ENCODE assay signal across 8 cellular contexts in genomic region chr2:96164459-96165184, GRCh38. TPM values are rescaled to one million over a fixed set of nuclear protein-coding genes. Genes with fewer than 3 reads are reported as not detected.
DNase-seq lines count a peak whose midpoint lies in the region; ATAC-seq and TF ChIP-seq lines count a peak whose summit lies in the region.

No MANE protein-coding gene starts in this region.

- H3K36me3 Mint-ChIP-seq in activated CD4-positive, alpha-beta T cell treated with anti-CD3 and anti-CD28 coated beads for 36 hours (ENCODE audit: low read depth), result peaks cover 13% of the 10 kb centered on the region
- H3K36me3 Mint-ChIP-seq in activated CD4-positive, alpha-beta T cell treated with anti-CD3 and anti-CD28 coated beads, Interleukin-2, amount 10 ng/mL, durations not matched to agents 7 days and 5 days (ENCODE audit: low read depth), result peaks cover 5% of the 10 kb centered on the region

- H3K27me3 ChIP-seq in thymus (ENCODE audit: control insufficient read depth, insufficient read depth), result no peaks in the 10 kb centered on the region
- H3K27me3 ChIP-seq in PC-9 (ENCODE audit: insufficient read depth, low read depth), result peaks cover 2% of the 10 kb centered on the region; the same call in 1 of the 2 replicates
- peaks cover 18% of the 10 kb centered on the region for H3K27me3 ChIP-seq in foreskin keratinocyte

- H3K27ac ChIP-seq in thymus (ENCODE audit: low read depth) (peak overlapping the region; percentile 95), PC-9 (no peak overlapping the region), foreskin keratinocyte (no peak overlapping the region)

- no peak overlapping the region for H2AFZ ChIP-seq in PC-9

- peak overlapping the region; percentile 82 for H3K4me3 Mint-ChIP-seq in activated CD4-positive, alpha-beta T cell treated with anti-CD3 and anti-CD28 coated beads for 36 hours
- peak overlapping the region; percentile 50 for H3K4me3 Mint-ChIP-seq in activated CD4-positive, alpha-beta T cell treated with anti-CD3 and anti-CD28 coated beads, Interleukin-2, amount 10 ng/mL, durations not matched to agents 7 days and 5 days

- POLR2A ChIA-PET in activated CD4-positive, alpha-beta T cell treated with anti-CD3 and anti-CD28 coated beads for 36 hours (lab: Charles Lee), result interaction anchor here (0.6 to 4.1 kb wide), 4 partner anchors 10 to 24 kb away, joined by 3 to 118 read pairs (median 6); partner anchors contain the start of gene DUSP2
- POLR2A ChIA-PET in activated CD4-positive, alpha-beta T cell treated with anti-CD3 and anti-CD28 coated beads, Interleukin-2, amount 10 ng/mL, durations not matched to agents 7 days and 5 days (lab: Charles Lee), result no interaction called here
- POLR2A ChIA-PET in PC-9 (lab: Charles Lee; ENCODE audit: unreplicated experiment), result no interaction called here

- H3K4me1 ChIP-seq in thymus (ENCODE audit: control insufficient read depth, insufficient read depth, low read length) (peaks cover 46% of the 10 kb centered on the region), PC-9 (replicated peaks; ENCODE audit: insufficient read depth) (no peaks in the 10 kb centered on the region), foreskin keratinocyte (no peaks in the 10 kb centered on the region)

- H3K36me3 ChIP-seq in thymus (ENCODE audit: control insufficient read depth, insufficient read depth), result no peaks in the 10 kb centered on the region
- no peaks in the 10 kb centered on the region for H3K36me3 ChIP-seq in PC-9 (ENCODE audit: low read depth)

- BruUV-seq in PC-9 (replicated peaks; lab: Mats Ljungman, UMichigan), result no TSS peak

- no peaks in the 10 kb centered on the region for H3K79me2 ChIP-seq in PC-9 (ENCODE audit: low read depth)

- no peaks in the 10 kb centered on the region for H4K20me1 ChIP-seq in PC-9 (ENCODE audit: insufficient read depth)

- H3K9me3 ChIP-seq in thymus (ENCODE audit: control insufficient read depth), result no peaks in the 10 kb centered on the region
- H3K9me3 ChIP-seq in PC-9 (ENCODE audit: insufficient read depth, low read depth), result no peaks in the 10 kb centered on the region

- H3K4me1 Mint-ChIP-seq in activated CD4-positive, alpha-beta T cell treated with anti-CD3 and anti-CD28 coated beads for 36 hours, result peaks cover 80% of the 10 kb centered on the region
- H3K4me1 Mint-ChIP-seq in activated CD4-positive, alpha-beta T cell treated with anti-CD3 and anti-CD28 coated beads, Interleukin-2, amount 10 ng/mL, durations not matched to agents 7 days and 5 days, result peaks cover 48% of the 10 kb centered on the region

- H3K4me2 ChIP-seq in PC-9, result no peak overlapping the region

- H3K27ac Mint-ChIP-seq in activated CD4-positive, alpha-beta T cell treated with anti-CD3 and anti-CD28 coated beads for 36 hours, result peak overlapping the region; percentile 100
- peak overlapping the region; percentile 95 for H3K27ac Mint-ChIP-seq in activated CD4-positive, alpha-beta T cell treated with anti-CD3 and anti-CD28 coated beads, Interleukin-2, amount 10 ng/mL, durations not matched to agents 7 days and 5 days

- CTCF ChIA-PET in activated CD4-positive, alpha-beta T cell treated with anti-CD3 and anti-CD28 coated beads for 36 hours (lab: Charles Lee), result interaction anchor here (1.5 to 3.6 kb wide), 3 partner anchors 10 to 46 kb away, joined by 5 to 19 read pairs (median 18); no protein-coding TSS in a partner anchor
- CTCF ChIA-PET in activated CD4-positive, alpha-beta T cell treated with anti-CD3 and anti-CD28 coated beads, Interleukin-2, amount 10 ng/mL, durations not matched to agents 7 days and 5 days (lab: Charles Lee), result interaction anchor here (0.8 to 3.6 kb wide), 3 partner anchors 9 to 98 kb away, joined by 4 to 26 read pairs (median 6); no protein-coding TSS in a partner anchor
- CTCF ChIA-PET in PC-9 (lab: Charles Lee), result no interaction called here

- H3K27me3 Mint-ChIP-seq in activated CD4-positive, alpha-beta T cell treated with anti-CD3 and anti-CD28 coated beads for 36 hours, result no peaks in the 10 kb centered on the region
- no peaks in the 10 kb centered on the region for H3K27me3 Mint-ChIP-seq in activated CD4-positive, alpha-beta T cell treated with anti-CD3 and anti-CD28 coated beads, Interleukin-2, amount 10 ng/mL, durations not matched to agents 7 days and 5 days

- peak; percentile 88 for DNase-seq in activated CD4-positive, alpha-beta T cell treated with anti-CD3 and anti-CD28 coated beads for 36 hours
- no peak for DNase-seq in activated CD4-positive, alpha-beta T cell treated with anti-CD3 and anti-CD28 coated beads for 1 hour
- DNase-seq in activated CD4-positive, alpha-beta T cell treated with anti-CD3 and anti-CD28 coated beads, Interleukin-2, amount 10 ng/mL, durations not matched to agents 7 days and 5 days, result peak; percentile 67
- peak; percentile 73 for DNase-seq in iPS-NIHi7 (ENCODE audit: extremely low spot score)
- no peak for DNase-seq in PC-9
- DNase-seq in foreskin keratinocyte, result no peak

- WGBS in thymus, result 73% methylated on average over 18 of the region's 18 CpGs

- H3K4me3 ChIP-seq in thymus (ENCODE audit: low read length) (peak overlapping the region; percentile 36), PC-9 (no peak overlapping the region)

- no peaks in the 10 kb centered on the region for H3F3A ChIP-seq in PC-9 (ENCODE audit: insufficient read depth, low read depth)

- H3K9me3 Mint-ChIP-seq in activated CD4-positive, alpha-beta T cell treated with anti-CD3 and anti-CD28 coated beads for 36 hours (ENCODE audit: low read depth), result peaks cover 13% of the 10 kb centered on the region
- peaks cover 8% of the 10 kb centered on the region for H3K9me3 Mint-ChIP-seq in activated CD4-positive, alpha-beta T cell treated with anti-CD3 and anti-CD28 coated beads, Interleukin-2, amount 10 ng/mL, durations not matched to agents 7 days and 5 days

- intact Hi-C loops in activated CD4-positive, alpha-beta T cell treated with anti-CD3 and anti-CD28 coated beads for 36 hours (cut with DNase I, micrococcal nuclease), result loop anchor here (1.0 to 5.0 kb wide), 7 partner anchors 8 to 323 kb away; partner anchors contain the start of genes ADRA2B (in 1 of the 2), CIAO1 (in 1 of the 2), DUSP2 (in 1 of the 2) and STARD7 (in 1 of the 2)
- intact Hi-C loops in PC-9 (cut with micrococcal nuclease; ENCODE audit: unreplicated experiment), result no loop called here

- H3K9me2 ChIP-seq in PC-9 (ENCODE audit: insufficient read depth), result no peaks in the 10 kb centered on the region

- peak; percentile 85 for ATAC-seq in activated CD4-positive, alpha-beta T cell treated with anti-CD3 and anti-CD28 coated beads for 36 hours
- ATAC-seq in HG03095 (IDR thresholded peaks at IDR 0.05; ENCODE audit: unreplicated experiment), result peak; percentile 73
- ATAC-seq in foreskin keratinocyte, result no peak

- no peak for TF ChIP-seq CTCF in PC-9 (conservative IDR thresholded peaks at IDR 0.05)
- no peak for TF ChIP-seq CTCF in foreskin keratinocyte (conservative IDR thresholded peaks at IDR 0.05)

RNA-seq across cellular contexts. Expression of gene DUSP2, which starts 19.4 kb away (rescaled TPM):
- total RNA-seq in activated CD4-positive, alpha-beta T cell treated with anti-CD3 and anti-CD28 coated beads for 36 hours, result 100 to 1,000 TPM; 248 to 407 TPM
- total RNA-seq in activated CD4-positive, alpha-beta T cell treated with anti-CD3 and anti-CD28 coated beads, Interleukin-2, amount 10 ng/mL, durations not matched to agents 7 days and 5 days, result 10 to 100 TPM; 11.9 to 14.2 TPM
- polyA plus RNA-seq in thymus, result 208 TPM
- total RNA-seq in PC-9 (2021), result 4.0 and 5.2 TPM in 2 replicates
- total RNA-seq in foreskin keratinocyte, result 1.9 and 2.6 TPM in 2 replicates
- 2.5 and 2.8 TPM in 2 replicates for polyA plus RNA-seq in foreskin keratinocyte

RNA-seq across cellular contexts. Expression of gene ASTL, which starts 26.3 kb away (rescaled TPM):
- total RNA-seq in activated CD4-positive, alpha-beta T cell treated with anti-CD3 and anti-CD28 coated beads for 36 hours, result 1 to 10 TPM; 2.5 to 2.8 TPM
- total RNA-seq in activated CD4-positive, alpha-beta T cell treated with anti-CD3 and anti-CD28 coated beads, Interleukin-2, amount 10 ng/mL, durations not matched to agents 7 days and 5 days, result under 1 TPM in 1 of 2 experiments, not detected in 1; 0.22 TPM
- polyA plus RNA-seq in thymus (2.9 TPM), foreskin keratinocyte (not detected in 2 replicates)
- total RNA-seq in PC-9 (2021) (not detected in 2 replicates), foreskin keratinocyte (not detected in 2 replicates)

RNA-seq across cellular contexts. Expression of gene STARD7, which starts 44.0 kb away (rescaled TPM):
- total RNA-seq in activated CD4-positive, alpha-beta T cell treated with anti-CD3 and anti-CD28 coated beads for 36 hours, result 100 to 1,000 TPM; 151 to 173 TPM
- 100 to 1,000 TPM; 126 to 128 TPM for total RNA-seq in activated CD4-positive, alpha-beta T cell treated with anti-CD3 and anti-CD28 coated beads, Interleukin-2, amount 10 ng/mL, durations not matched to agents 7 days and 5 days
- polyA plus RNA-seq in thymus (69.5 TPM), foreskin keratinocyte (48.3 and 62.2 TPM in 2 replicates)
- total RNA-seq in PC-9 (2021) (171 and 189 TPM in 2 replicates), foreskin keratinocyte (110 and 120 TPM in 2 replicates)

RNA-seq across cellular contexts. Expression of gene ADRA2B, which starts 48.3 kb away (rescaled TPM):
- under 1 TPM; 0.30 to 0.54 TPM for total RNA-seq in activated CD4-positive, alpha-beta T cell treated with anti-CD3 and anti-CD28 coated beads for 36 hours
- under 1 TPM in 1 of 2 experiments, not detected in 1; 0.06 TPM for total RNA-seq in activated CD4-positive, alpha-beta T cell treated with anti-CD3 and anti-CD28 coated beads, Interleukin-2, amount 10 ng/mL, durations not matched to agents 7 days and 5 days
- 0.52 TPM for polyA plus RNA-seq in thymus
- 0.26 and 0.55 TPM in 2 replicates for total RNA-seq in PC-9 (2021)
- 0.03 and 0.04 TPM in 2 replicates for total RNA-seq in foreskin keratinocyte
- polyA plus RNA-seq in foreskin keratinocyte, result 0.01 and 0.04 TPM in 2 replicates

Comparison
In these comparisons a context has a peak if more than half of its experiments do, and no peak if none do; other contexts are left out.
1. DNase-seq: peak in activated CD4-positive, alpha-beta T cell treated with anti-CD3 and anti-CD28 coated beads for 36 hours (single experiment), activated CD4-positive, alpha-beta T cell treated with anti-CD3 and anti-CD28 coated beads, Interleukin-2, amount 10 ng/mL, durations not matched to agents 7 days and 5 days (single experiment) and iPS-NIHi7 (single experiment); none in activated CD4-positive, alpha-beta T cell treated with anti-CD3 and anti-CD28 coated beads for 1 hour (single experiment), PC-9 (0 of 2) and foreskin keratinocyte (0 of 2).
2. RNA of gene DUSP2, which starts 19.4 kb away (total RNA-seq): 248 to 407 TPM in activated CD4-positive, alpha-beta T cell treated with anti-CD3 and anti-CD28 coated beads for 36 hours; 11.9 to 14.2 TPM in activated CD4-positive, alpha-beta T cell treated with anti-CD3 and anti-CD28 coated beads, Interleukin-2, amount 10 ng/mL, durations not matched to agents 7 days and 5 days, 4.0 to 5.2 TPM in PC-9 and 1.9 to 2.6 TPM in foreskin keratinocyte; every median in the first group is over 10 times any median in the second.